In genomic region chr2:84962917-84963316, GRCh38 we compare ENCODE assay signal across 1 cellular context.
TF ChIP-seq lines count a peak whose summit lies in the region.

No MANE protein-coding gene starts in this region.

TF ChIP-seq in IMR-90, 13 proteins besides CTCF, POLR2A, EP300 and RAD21:
- no peak for TF ChIP-seq ELK1 (IDR thresholded peaks at IDR 0.05; ENCODE audit: borderline replicate concordance, low read depth, low read length)
- TF ChIP-seq SMC3 (IDR thresholded peaks at IDR 0.05; ENCODE audit: low read depth, low read length), result no peak
- TF ChIP-seq RFX5 (IDR thresholded peaks at IDR 0.05; ENCODE audit: low read depth, low read length), result no peak
- TF ChIP-seq BHLHE40 (IDR thresholded peaks at IDR 0.05; ENCODE audit: low read depth, low read length), result no peak
